In genomic region chr2:180682871-180683270, GRCh38 we compare ENCODE assay signal across 8 cellular contexts.
"Had no signal": no experiment of that assay in that cellular context is flagged by ENCODE, and none has a peak within 500 bp of the region (broad histone marks: within the 10 kb centered on the region; RNA-seq: fewer than 3 reads in every experiment).

No MANE protein-coding gene starts in this region.

- H3K4me3 ChIP-seq: GM12878 had no signal

- FAIRE-seq: G401.6, GM12878, GM12891, GM12892, GM18507, GM19239 had no signal

- DNase-seq: GDM1, GF-D8 had no signal

- ATAC-seq: GM12878 had no signal
